ENCODE assay signal across 32 cellular contexts in genomic region chr1:17710889-17711576, GRCh38. TPM values are rescaled to one million over a fixed set of nuclear protein-coding genes. Genes with fewer than 3 reads are reported as not detected.
"Had no signal": no experiment of that assay in that cellular context is flagged by ENCODE, and none has a peak within 500 bp of the region (broad histone marks: within the 10 kb centered on the region; RNA-seq: fewer than 3 reads in every experiment).

No MANE protein-coding gene starts in this region.

- H3K4me3 ChIP-seq: pancreas, psoas muscle, skin epidermis, smooth muscle cell, spleen, suprapubic skin, testis, tibial artery, transverse colon, upper lobe of right lung, uterus had no signal

- ATAC-seq: naive thymus-derived CD8-positive, alpha-beta T cell; natural killer cell treated with Interleukin-12 subunit alpha and Interleukin-12 subunit beta and Interleukin-15 and Interleukin-18, amount 100 ng/mL, for 72 hours; pancreas; psoas muscle; sciatic nerve; stimulated activated memory B cell treated with anti-CD40 and anti-IgM and Interleukin-4, amounts not matched to agents 10 μg/mL and 1 μg/mL and 100 μg/mL, for 72 hours; stimulated activated naive CD8-positive, alpha-beta T cell treated with anti-CD3 and anti-CD28 coated beads, Interleukin-15, amount 100 ng/mL, for 72 hours; stimulated activated naive CD8-positive, alpha-beta T cell treated with anti-CD3 and anti-CD28 coated beads, Interleukin-15, Interleukin-2, amounts not matched to agents 100 U/mL and 50 U/mL, for 24 hours; upper lobe of right lung had no signal

- H3K4me2 ChIP-seq: smooth muscle cell had no signal

- H3K27me3 ChIP-seq: pancreas, testis, upper lobe of right lung, uterus had no signal

- H3K36me3 ChIP-seq: pancreas, spleen, suprapubic skin, tibial artery, transverse colon, upper lobe of right lung, uterus had no signal

- H3K9me3 ChIP-seq: pancreas, suprapubic skin, testis, tibial artery, transverse colon, upper lobe of right lung, uterus had no signal

- H3K27ac ChIP-seq: pancreas, psoas muscle, skin epidermis, spleen, suprapubic skin, tibial artery, transverse colon, upper lobe of right lung, uterus had no signal

- DNase-seq: naive B cell; naive thymus-derived CD8-positive, alpha-beta T cell; nephron progenitor cell; occipital lobe; pancreas; psoas muscle; spleen; stimulated activated CD4-positive, alpha-beta T cell treated with anti-CD3 and anti-CD28 coated beads, Interleukin-12 subunit alpha, Interleukin-12 subunit beta, amount 100 ng/mL, for 4 hours; stimulated activated CD4-positive, alpha-beta T cell treated with anti-CD3 and anti-CD28 coated beads, Interleukin-1b, Interleukin-23, amount 100 ng/mL, for 48 hours; stimulated activated CD4-positive, alpha-beta T cell treated with anti-CD3 and anti-CD28 coated beads, Interleukin-4, amount 100 ng/mL, for 1 hour; stimulated activated CD4-positive, alpha-beta T cell treated with anti-CD3 and anti-CD28 coated beads, Interleukin-4, amount 100 ng/mL, for 4 hours; stimulated activated CD8-positive, alpha-beta memory T cell treated with anti-CD3 and anti-CD28 coated beads, Interleukin-4, amount 100 ng/mL, for 48 hours; stimulated activated naive CD4-positive, alpha-beta T cell; stimulated activated naive CD8-positive, alpha-beta T cell treated with anti-CD3 and anti-CD28 coated beads, Interleukin-15, amount 100 ng/mL, for 72 hours; stimulated activated naive CD8-positive, alpha-beta T cell treated with anti-CD3 and anti-CD28 coated beads, Interleukin-15, Interleukin-2, amounts not matched to agents 100 U/mL and 50 U/mL, for 24 hours; tibial artery; transverse colon; upper lobe of right lung; uterus had no signal

- H3K4me1 ChIP-seq: pancreas, psoas muscle, spleen, suprapubic skin, tibial artery, transverse colon, upper lobe of right lung, uterus had no signal

- FAIRE-seq: pancreas had no signal

RNA-seq across cellular contexts. Expression of gene ACTL8, which starts 44.1 kb away (rescaled TPM):
- total RNA-seq: naive thymus-derived CD8-positive, alpha-beta T cell; natural killer cell treated with Interleukin-12 subunit alpha and Interleukin-12 subunit beta and Interleukin-15 and Interleukin-18, amount 100 ng/mL, for 72 hours; neural crest cell; occipital lobe; osteocyte; pancreas; progenitor cell of endocrine pancreas; psoas muscle; renal cortical epithelial cell; right cardiac atrium; sciatic nerve; spleen; suprapubic skin; transverse colon; upper lobe of right lung; urinary bladder; uterus had no signal
- polyA plus RNA-seq: naive thymus-derived CD8-positive, alpha-beta T cell; pancreas; psoas muscle; right cardiac atrium; smooth muscle cell; spleen; urinary bladder had no signal
